18 cellular contexts compared by ENCODE assay signal in the genomic region with DNA sequence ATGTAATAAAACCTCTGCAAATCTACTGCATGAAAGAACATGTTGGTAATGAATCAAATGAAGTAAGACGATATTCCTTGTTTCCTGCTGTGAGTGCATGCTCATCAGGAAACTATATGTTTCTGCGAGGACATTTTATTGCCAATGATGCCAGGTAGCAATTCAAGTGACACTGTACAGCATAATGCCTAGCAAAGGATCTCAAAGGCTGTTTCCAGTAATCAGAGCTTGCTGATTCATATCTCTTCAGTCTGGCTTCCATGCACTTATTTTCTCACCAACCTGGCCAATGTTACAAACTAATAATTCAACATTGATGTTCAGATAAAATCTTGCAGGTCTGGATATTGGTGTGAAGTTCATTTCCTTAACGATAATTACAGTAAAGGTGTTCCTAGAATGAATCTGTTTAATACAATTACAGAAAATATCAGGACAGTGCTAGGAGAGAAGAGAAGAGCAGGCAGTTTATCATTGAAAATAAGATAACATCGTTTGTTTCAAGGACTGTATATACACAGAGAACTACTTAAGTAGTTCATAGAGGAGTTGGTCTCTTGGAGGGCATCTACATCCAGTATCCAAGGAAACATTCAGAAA.
DNase-seq lines count a peak whose midpoint lies in the region; ATAC-seq, FAIRE-seq and TF ChIP-seq lines count a peak whose summit lies in the region.
"Had no signal": no experiment of that assay in that cellular context is flagged by ENCODE, and none has a peak within 500 bp of the region (broad histone marks: within the 10 kb centered on the region; RNA-seq: fewer than 3 reads in every experiment).

No MANE protein-coding gene starts in this region.

- CTCF ChIA-PET in HepG2 (lab: Yijun Ruan, JAX; ENCODE audit: low intra/inter-chr PET ratio, low total read pairs): no interaction called here

- H3K9me3 ChIP-seq in H9 (ENCODE audit: control insufficient read depth, low read depth, low read length) (no peaks in the 10 kb centered on the region), stomach (no peaks in the 10 kb centered on the region), HepG2 (ENCODE audit: low read length) (peaks cover 93% of the 10 kb centered on the region)

- no peaks in the 10 kb centered on the region for H3K79me1 ChIP-seq in H9 (ENCODE audit: insufficient read depth, low read depth, low read length, poor library complexity, severe bottlenecking)

- no peak overlapping the region for H2AK5ac ChIP-seq in H9 (ENCODE audit: insufficient read length, low read length)

- TF ChIP-seq EP300 in stomach (IDR thresholded peaks at IDR 0.05) (no peak), HepG2 (IDR thresholded peaks at IDR 0.05; ENCODE audit: low read depth in 2 of 2, low read length in 2 of 2) (no peak), HepG2 (CRISPR knock-in tag; IDR thresholded peaks at IDR 0.05; ENCODE audit: borderline replicate concordance) (no peak)

- no TSS peak for BruUV-seq in HepG2 (replicated peaks; lab: Mats Ljungman, UMichigan)

- no peaks in the 10 kb centered on the region for H4K20me1 ChIP-seq in H9 (ENCODE audit: control insufficient read depth, insufficient read depth, insufficient read length)
- no peaks in the 10 kb centered on the region for H4K20me1 ChIP-seq in HepG2 (ENCODE audit: insufficient read depth, low read length)

- H3K4me2 ChIP-seq in H9 (ENCODE audit: insufficient read depth, insufficient read length, low read length) (no peak overlapping the region), HepG2 (ENCODE audit: low read depth, low read length) (no peak overlapping the region)

- H2BK12ac ChIP-seq in H9 (ENCODE audit: insufficient read length, low read depth, low read length): no peak overlapping the region

- H4K5ac ChIP-seq in H9 (ENCODE audit: insufficient read length, low read depth, low read length): no peak overlapping the region

- 0 out of 2 replicates have a peak, but pooled peaks cover 3% of the 10 kb centered on the region for H3K4me1 ChIP-seq in H9 (ENCODE audit: insufficient read depth, low read length)
- no peaks in the 10 kb centered on the region for H3K4me1 ChIP-seq in stomach
- H3K4me1 ChIP-seq in HepG2 (ENCODE audit: insufficient read depth, low read length): no peaks in the 10 kb centered on the region

- no peak overlapping the region for H2BK15ac ChIP-seq in H9 (ENCODE audit: low read depth, low read length)

- no peak overlapping the region for H3K9ac ChIP-seq in H9 (ENCODE audit: extremely low read depth, insufficient read length, low read length)
- H3K9ac ChIP-seq in HepG2 (ENCODE audit: insufficient read depth, low read depth, low read length): no peak overlapping the region

- no peak overlapping the region for H2BK120ac ChIP-seq in H9 (ENCODE audit: low read depth, low read length, poor library complexity, severe bottlenecking)

- H3K4me3 ChIP-seq in stomach (no peak overlapping the region), HepG2 (replicated peaks in 1 of 3; ENCODE audit: insufficient read depth in 1 of 3, low read depth in 2 of 3, low read length in 3 of 3) (no peak overlapping the region)

- POLR2A ChIA-PET in HepG2 (lab: Yijun Ruan, JAX): no interaction called here

- H3K27ac ChIP-seq in H9 (ENCODE audit: insufficient read length, low read depth, low read length) (no peak overlapping the region), stomach (no peak overlapping the region), HepG2 (ENCODE audit: extremely low read length, insufficient read depth, low read length) (no peak overlapping the region)

- no peak for FAIRE-seq in HepG2 (lab: Jason Lieb, UNC)
- FAIRE-seq: GM19239 had no signal

- H3K79me2 ChIP-seq in H9 (ENCODE audit: insufficient read depth, low read length) (no peaks in the 10 kb centered on the region), HepG2 (ENCODE audit: insufficient read depth, low read length) (no peaks in the 10 kb centered on the region)

- H4K8ac ChIP-seq in H9 (replicated peaks; ENCODE audit: insufficient read length, low read depth, low read length): no peak overlapping the region

- no peaks in the 10 kb centered on the region for H3K36me3 Mint-ChIP-seq in H9 (ENCODE audit: insufficient read depth in 1 of 3, low read depth in 3 of 3)

- H4K91ac ChIP-seq in H9 (ENCODE audit: insufficient read length, low read depth, low read length): no peak overlapping the region

- TF ChIP-seq RAD21 in HepG2 (CRISPR knock-in tag; IDR thresholded peaks at IDR 0.05): no peak

- TF ChIP-seq POLR2A in stomach (IDR thresholded peaks at IDR 0.05) (no peak), HepG2 (IDR thresholded peaks at IDR 0.05; ENCODE audit: insufficient read depth in 1 of 2, low read depth in 2 of 2, low read length in 2 of 2) (no peak)

- H3T11ph ChIP-seq in H9 (ENCODE audit: low read length): peak overlapping the region; percentile 76

- H3K36me3 ChIP-seq in stomach (no peaks in the 10 kb centered on the region), HepG2 (replicated peaks in 1 of 2; ENCODE audit: control insufficient read depth in 1 of 2, insufficient read depth in 2 of 2, low read length in 2 of 2) (no peaks in the 10 kb centered on the region)

- no peak overlapping the region for H3K56ac ChIP-seq in H9 (ENCODE audit: insufficient read length, low read depth, low read length)

- peaks cover 30 to 34% of the 10 kb centered on the region in 2 experiments for H3K4me1 Mint-ChIP-seq in H9
- H3K4me1 Mint-ChIP-seq: T-helper 17 cell had no signal

- no peak overlapping the region; a peak in 1 of 5 replicates for H3K4me3 Mint-ChIP-seq in H9
- H3K4me3 Mint-ChIP-seq: T-helper 17 cell had no signal

- no peak overlapping the region for H2BK5ac ChIP-seq in H9 (ENCODE audit: insufficient read length, low read length)

- no peak overlapping the region for H3K4ac ChIP-seq in H9 (ENCODE audit: low read depth, low read length)

- H2AFZ ChIP-seq in H9 (ENCODE audit: low read length) (no peak overlapping the region), HepG2 (ENCODE audit: low read length) (no peak overlapping the region)

- H3K27me3 ChIP-seq in H9 (ENCODE audit: insufficient read depth, low read length) (no peaks in the 10 kb centered on the region), stomach (no peaks in the 10 kb centered on the region), HepG2 (ENCODE audit: control insufficient read depth in 1 of 2, insufficient read depth in 2 of 2, low read length in 2 of 2) (no peaks in the 10 kb centered on the region)

- H3K23me2 ChIP-seq in H9 (ENCODE audit: insufficient read length, low read depth, low read length, poor library complexity, severe bottlenecking): no peaks in the 10 kb centered on the region

- in situ Hi-C loops in HepG2 (cut with HindIII; ENCODE audit: extremely low pct_ligation_motif_present, low pct_unique_long_range_greater_than_20kb): no loop called here

- no peak overlapping the region for H3K18ac ChIP-seq in H9 (ENCODE audit: insufficient read length, low read depth, low read length)

- no peaks in the 10 kb centered on the region for H3K9me3 Mint-ChIP-seq in H9

- WGBS in H9 (ENCODE audit: extremely low coverage, insufficient read length, low lambda C conversion rate): no CpG with 5 or more reads among the region's 4 CpGs
- 61 to 76% (median 68%) methylated on average over 4 of the region's 4 CpGs for WGBS in stomach, 5 donors
- 1% methylated on average over 4 of the region's 4 CpGs for WGBS in HepG2 (ENCODE audit: low lambda C conversion rate)

- H3K27ac Mint-ChIP-seq in H9: no peak overlapping the region; a peak in 1 of 7 replicates
- H3K27ac Mint-ChIP-seq: T-helper 17 cell had no signal

- no peak overlapping the region for H3K23ac ChIP-seq in H9 (ENCODE audit: insufficient read length, low read depth, low read length)

- TF ChIP-seq CTCF in H9 (conservative IDR thresholded peaks at IDR 0.05) (no peak), stomach (IDR thresholded peaks at IDR 0.05) (no peak), HepG2 (CRISPR knock-in tag; IDR thresholded peaks at IDR 0.05) (no peak)

- no peak overlapping the region for H2BK20ac ChIP-seq in H9 (ENCODE audit: low read depth, low read length, poor library complexity, severe bottlenecking)

- intact Hi-C loops in stomach (cut with DNase I; ENCODE audit: low total_unique reads): no loop called here
- intact Hi-C loops in HepG2 (cut with micrococcal nuclease; ENCODE audit: unreplicated experiment): no loop called here

- H3K14ac ChIP-seq in H9 (ENCODE audit: insufficient read depth, low read length): no peak overlapping the region

- peak; percentile 43 for DNase-seq in DMS79 treated with DMSO at 0.1 percent for 48 hours (lab: John Stamatoyannopoulos, UW)
- no peak for DNase-seq in DMS79 (lab: John Stamatoyannopoulos, UW)
- no peak for DNase-seq in H9
- DNase-seq in NCI-H2171 treated with DMSO at 0.1 percent for 48 hours (lab: John Stamatoyannopoulos, UW): peak; percentile 84
- no peak for DNase-seq in stomach
- DNase-seq in HepG2 (ENCODE audit: low spot score): no peak
- DNase-seq in T1000 (lab: John Stamatoyannopoulos, UW): no peak
- DNase-seq: 8988T, COR-L47, DND-41, GF-D8, NCI-H1930, NCI-H526 treated with DMSO at 0.1 percent for 48 hours, T-helper 17 cell had no signal

- no peaks in the 10 kb centered on the region for H3K27me3 Mint-ChIP-seq in H9 (ENCODE audit: low read depth)
- H3K27me3 Mint-ChIP-seq: T-helper 17 cell had no signal

- no peak for ATAC-seq in SK-N-SH treated with all-trans-retinoic acid at 6 μM for 48 hours
- ATAC-seq in HepG2: no peak
- ATAC-seq: HCT116, Right ventricle myocardium inferior, T-helper 17 cell had no signal

TF ChIP-seq in SK-N-SH treated with all-trans-retinoic acid at 6 μM for 48 hours, 23 proteins besides CTCF, POLR2A, EP300 and RAD21:
- TF ChIP-seq TCF4 (CRISPR knock-in tag; IDR thresholded peaks at IDR 0.05; ENCODE audit: borderline replicate concordance) (0 out of 2 replicates have a peak, but pooled peaks have one; percentile 36), SNAI2 (CRISPR knock-in tag; IDR thresholded peaks at IDR 0.05) (no peak)

TF ChIP-seq in HepG2, 621 proteins besides CTCF, POLR2A, EP300 and RAD21:
- no peak for TF ChIP-seq PAX8 (CRISPR knock-in tag; IDR thresholded peaks at IDR 0.05; ENCODE audit: borderline replicate concordance)

Comparison
In these comparisons a context has a peak if more than half of its experiments do, and no peak if none do; other contexts are left out.
1. DNase-seq: peak in DMS79 treated with DMSO at 0.1 percent for 48 hours (single experiment) and NCI-H2171 treated with DMSO at 0.1 percent for 48 hours (single experiment); none in DMS79 (single experiment), H9 (single experiment), stomach (single experiment), HepG2 (single experiment) and T1000 (single experiment).